In the genomic region with DNA sequence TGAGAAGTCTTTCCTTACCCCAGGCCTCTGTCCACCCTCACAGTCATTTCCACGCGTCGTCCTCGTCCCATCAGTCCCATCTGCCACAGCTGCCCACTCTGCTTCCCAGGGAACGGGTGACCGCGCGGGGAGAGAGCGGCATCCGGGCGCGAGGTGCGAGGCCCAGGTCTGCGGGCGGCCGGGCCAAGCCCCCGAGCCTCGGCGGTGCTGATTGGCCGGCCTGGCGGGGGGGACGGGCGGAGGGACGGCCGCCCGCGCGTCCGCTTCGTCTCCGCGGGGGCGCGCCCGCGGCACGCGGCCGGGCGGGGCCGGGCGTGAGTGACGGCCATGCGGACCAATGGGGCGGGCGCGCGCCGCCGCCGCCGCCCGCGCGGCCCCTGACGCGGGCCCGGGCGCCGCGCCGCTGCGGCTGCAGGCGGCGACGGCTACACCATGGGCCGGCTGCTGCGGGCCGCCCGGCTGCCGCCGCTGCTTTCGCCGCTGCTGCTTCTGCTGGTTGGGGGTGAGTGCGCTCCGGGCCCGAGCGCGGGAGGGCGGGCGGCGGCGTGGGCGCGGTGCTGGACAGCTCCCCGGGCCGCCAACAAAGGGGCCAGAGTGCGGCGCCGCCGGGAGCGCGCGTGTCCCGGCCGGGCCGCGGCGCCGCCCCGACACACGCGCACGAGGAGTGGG, we compare ENCODE assay signal across 8 cellular contexts. TPM values are rescaled to one million over a fixed set of nuclear protein-coding genes. Genes with fewer than 3 reads are reported as not detected.
DNase-seq lines count a peak whose midpoint lies in the region; ATAC-seq and TF ChIP-seq lines count a peak whose summit lies in the region.

A gene with protein sequence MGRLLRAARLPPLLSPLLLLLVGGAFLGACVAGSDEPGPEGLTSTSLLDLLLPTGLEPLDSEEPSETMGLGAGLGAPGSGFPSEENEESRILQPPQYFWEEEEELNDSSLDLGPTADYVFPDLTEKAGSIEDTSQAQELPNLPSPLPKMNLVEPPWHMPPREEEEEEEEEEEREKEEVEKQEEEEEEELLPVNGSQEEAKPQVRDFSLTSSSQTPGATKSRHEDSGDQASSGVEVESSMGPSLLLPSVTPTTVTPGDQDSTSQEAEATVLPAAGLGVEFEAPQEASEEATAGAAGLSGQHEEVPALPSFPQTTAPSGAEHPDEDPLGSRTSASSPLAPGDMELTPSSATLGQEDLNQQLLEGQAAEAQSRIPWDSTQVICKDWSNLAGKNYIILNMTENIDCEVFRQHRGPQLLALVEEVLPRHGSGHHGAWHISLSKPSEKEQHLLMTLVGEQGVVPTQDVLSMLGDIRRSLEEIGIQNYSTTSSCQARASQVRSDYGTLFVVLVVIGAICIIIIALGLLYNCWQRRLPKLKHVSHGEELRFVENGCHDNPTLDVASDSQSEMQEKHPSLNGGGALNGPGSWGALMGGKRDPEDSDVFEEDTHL (plus strand): TSS at position 398 of the 669 bp plus-strand sequence. CDS start 35 bp downstream, at position 433.

- peak within 1 kb of the TSS; percentile 53 for H3K4me3 ChIP-seq in effector memory CD4-positive, alpha-beta T cell (ENCODE audit: insufficient read depth, low read depth, low read length, poor library complexity, severe bottlenecking)
- H3K4me3 ChIP-seq in lung, result peak within 1 kb of the TSS; percentile 47

- no peaks in the 10 kb centered on the region for H3K27me3 ChIP-seq in effector memory CD4-positive, alpha-beta T cell (replicated peaks; ENCODE audit: control insufficient read depth, insufficient read depth, low read length, poor library complexity, severe bottlenecking)
- H3K27me3 ChIP-seq in lung (ENCODE audit: control insufficient read depth, insufficient read depth), result no peaks in the 10 kb centered on the region

- H3K9me3 ChIP-seq in effector memory CD4-positive, alpha-beta T cell (ENCODE audit: control insufficient read depth, low read length), result no peaks in the 10 kb centered on the region
- H3K9me3 ChIP-seq in lung (ENCODE audit: control insufficient read depth in 2 of 2, insufficient read depth in 1 of 2, low read length in 1 of 2), result peaks cover 0 to 3% of the 10 kb centered on the region in 2 donors

- DNase-seq in 8988T (peak; percentile 70), GM10248 (ENCODE audit: extremely low spot score) (peak; percentile 79), LoVo (ENCODE audit: low spot score) (peak; percentile 55), lung (ENCODE audit: low spot score) (no peak)
- DNase-seq in activated CD4-positive, alpha-beta T cell treated with anti-CD3 and anti-CD28 coated beads for 1 hour, result peak; percentile 13
- peak in 1 of 3 donors; percentile 25 for DNase-seq in effector memory CD4-positive, alpha-beta T cell
- peak; percentile 7 for DNase-seq in stimulated activated CD8-positive, alpha-beta memory T cell treated with anti-CD3 and anti-CD28 coated beads, Interleukin-4, amount 100 ng/mL, for 24 hours (ENCODE audit: low read depth)

- ATAC-seq in lung (ENCODE audit: insufficient read depth, low FRiP score) (peak; percentile 55), HG03571 (IDR thresholded peaks at IDR 0.05; ENCODE audit: unreplicated experiment) (no peak)

- no peak within 1 kb of the TSS for H3K27ac ChIP-seq in effector memory CD4-positive, alpha-beta T cell (ENCODE audit: insufficient read depth, low read length, poor library complexity, severe bottlenecking)
- no peak within 1 kb of the TSS for H3K27ac ChIP-seq in lung (ENCODE audit: low read depth in 1 of 2, low read length in 1 of 2)

- H3K36me3 ChIP-seq in effector memory CD4-positive, alpha-beta T cell (ENCODE audit: control insufficient read depth, insufficient read depth, low read length), result no peaks in the 10 kb centered on the region
- H3K36me3 ChIP-seq in lung (ENCODE audit: control insufficient read depth in 2 of 2, insufficient read depth in 2 of 2, low read length in 2 of 2), result no peaks in the 10 kb centered on the region

- CTCF ChIA-PET in GM10248 (lab: Yijun Ruan, JAX), result interaction anchor here (1.2 to 3.0 kb wide), 2 partner anchors 24 to 54 kb away, joined by 4 to 10 read pairs; no protein-coding TSS in a partner anchor

- TF ChIP-seq CTCF in GM10248 (IDR thresholded peaks at IDR 0.05; ENCODE audit: control extremely low read depth, extremely low read depth, low read depth, missing control alignments) (no peak), lung (IDR thresholded peaks at IDR 0.05; ENCODE audit: control extremely low read depth, extremely low read depth) (no peak)

- POLR2A ChIA-PET in GM10248 (lab: Yijun Ruan, JAX), result no interaction called here

- 7 to 9% methylated on average over 34 to 104 of the region's 104 CpGs for WGBS in lung, 2 donors

- peaks cover 11% of the 10 kb centered on the region for H3K4me1 ChIP-seq in effector memory CD4-positive, alpha-beta T cell (ENCODE audit: control insufficient read depth, insufficient read depth, low read length, poor library complexity, severe bottlenecking)
- peaks cover 0 to 15% of the 10 kb centered on the region in 2 donors for H3K4me1 ChIP-seq in lung (ENCODE audit: control insufficient read depth in 2 of 2, insufficient read depth in 2 of 2, low read length in 2 of 2)

RNA-seq across cellular contexts. Expression of the gene that starts here (rescaled TPM):
- 1 to 10 TPM; 4.7 to 7.3 TPM for total RNA-seq in lung
- polyA plus RNA-seq in lung, result 1 to 10 TPM; 3.1 to 4.6 TPM
